In the genomic region with DNA sequence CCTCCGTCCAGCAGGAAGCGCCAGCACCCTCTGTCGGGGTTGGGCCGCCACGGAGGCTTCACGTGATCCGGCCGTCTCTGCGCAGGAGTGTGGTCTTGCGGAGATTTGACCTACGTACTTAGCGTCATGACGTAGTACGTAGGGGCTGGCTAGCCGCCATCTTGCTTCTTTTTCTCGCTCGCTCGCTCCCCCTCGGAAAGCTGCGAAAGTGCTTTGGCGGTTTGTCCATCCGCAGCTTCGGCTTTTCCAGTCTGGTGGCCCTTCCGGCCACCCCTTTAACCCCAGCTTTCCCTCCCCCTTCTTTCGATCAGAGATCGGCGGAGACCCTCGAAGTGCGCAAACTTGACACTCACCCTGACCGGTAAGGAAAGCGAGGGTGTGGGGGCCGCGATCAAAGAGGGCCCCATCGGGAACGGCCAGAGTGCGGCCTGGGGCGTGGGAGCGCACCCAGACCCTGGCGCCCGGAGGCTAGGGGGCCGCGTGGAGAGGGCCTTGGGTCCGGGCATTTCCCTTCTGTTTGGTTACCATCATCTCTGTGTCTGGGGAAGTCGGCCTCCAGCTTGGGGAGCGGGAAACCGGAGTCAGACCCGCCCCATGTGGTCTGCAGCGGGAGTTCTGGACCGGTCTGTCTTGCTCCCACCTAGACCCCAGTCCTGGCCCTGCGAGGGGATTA, we compare ENCODE assay signal across 8 cellular contexts.
DNase-seq lines count a peak whose midpoint lies in the region; ATAC-seq, FAIRE-seq and TF ChIP-seq lines count a peak whose summit lies in the region.

Gene PRRC2C (plus strand): TSS at position 156 of the 673 bp plus-strand sequence. CDS start 26,559 bp downstream, outside the sequence.

- TF ChIP-seq POLR2A in GM19099 (IDR thresholded peaks at IDR 0.05; ENCODE audit: extremely low read depth, insufficient read length, low read depth): peak; percentile 79

- peak; percentile 78 for FAIRE-seq in colon (lab: Jason Lieb, UNC)

- DNase-seq in Ammon's horn (ENCODE audit: low spot score) (peak; percentile 98), NCI-H510A treated with DMSO at 0.1 percent for 48 hours (lab: John Stamatoyannopoulos, UW) (peak; percentile 95), kidney tubule cell (ENCODE audit: low spot score) (peak; percentile 98)
- DNase-seq in activated CD4-positive, alpha-beta T cell treated with anti-CD3 and anti-CD28 coated beads for 4 hours: peak; percentile 89 to 92
- peak; percentile 83 to 86 for DNase-seq in stimulated activated CD4-positive, alpha-beta T cell treated with anti-CD3 and anti-CD28 coated beads, Interleukin-1b, Interleukin-23, amount 100 ng/mL, for 4 hours (ENCODE audit: low read depth in 2 of 2)

- ATAC-seq in HG03439 (IDR thresholded peaks at IDR 0.05; ENCODE audit: unreplicated experiment): peak; percentile 97

Comparison
In these comparisons a context has a peak if more than half of its experiments do, and no peak if none do; other contexts are left out.
1. Peak in every context shown above with its lines: DNase-seq and ATAC-seq.